ENCODE assay signal across 8 cellular contexts in the genomic region with DNA sequence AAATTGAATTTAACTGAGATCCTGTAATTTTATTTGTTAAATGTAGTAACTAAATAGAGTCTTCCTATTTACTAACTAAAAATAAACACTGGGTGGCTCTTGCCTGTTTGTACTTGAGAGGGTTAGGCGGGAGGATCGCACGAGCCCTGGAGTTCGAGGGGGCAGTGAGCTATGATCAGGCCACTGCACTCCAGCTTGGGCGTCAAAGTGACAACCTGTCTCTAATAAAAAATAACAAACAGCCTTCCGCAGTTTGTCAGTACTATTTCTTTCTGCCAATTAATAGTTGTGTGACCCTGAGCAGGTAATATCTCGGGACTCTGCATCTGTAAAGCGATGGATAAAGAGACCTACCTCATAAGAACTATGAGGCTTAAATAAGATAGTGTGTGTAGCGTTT. TPM values are rescaled to one million over a fixed set of nuclear protein-coding genes. Genes with fewer than 3 reads are reported as not detected.
DNase-seq lines count a peak whose midpoint lies in the region; ATAC-seq and TF ChIP-seq lines count a peak whose summit lies in the region.

No MANE protein-coding gene starts in this region.

- H3K4me1 ChIP-seq in ES-I3 (ENCODE audit: insufficient read depth, low read length) (peaks cover 5% of the 10 kb centered on the region; the same call in 1 of the 2 replicates), NT2/D1 (ENCODE audit: insufficient read depth, insufficient read length) (no peaks in the 10 kb centered on the region), endodermal cell (ENCODE audit: control insufficient read depth, insufficient read depth, low read length) (no peaks in the 10 kb centered on the region)

- H3K27me3 ChIP-seq in NT2/D1 (ENCODE audit: insufficient read depth, insufficient read length) (peaks cover 3% of the 10 kb centered on the region), endodermal cell (ENCODE audit: control insufficient read depth, insufficient read depth, low read length, poor library complexity, severe bottlenecking) (peaks cover 10% of the 10 kb centered on the region)

- H3K4me3 ChIP-seq in NT2/D1 (ENCODE audit: insufficient read length, low read depth) (peak overlapping the region; percentile 98), endodermal cell (ENCODE audit: low read length) (peak overlapping the region; percentile 85)

- no peak for DNase-seq in NT2/D1 (ENCODE audit: low read depth, low spot score)
- no peak for DNase-seq in endodermal cell
- DNase-seq in neural crest cell (ENCODE audit: low read depth, low spot score): no peak
- no peak for DNase-seq in iPS-NIHi11 (ENCODE audit: low spot score)
- DNase-seq in NCI-H524 treated with DMSO at 0.1 percent for 48 hours (lab: John Stamatoyannopoulos, UW): no peak

- ATAC-seq in HG02678 (IDR thresholded peaks at IDR 0.05; ENCODE audit: unreplicated experiment) (no peak), HG02840 (IDR thresholded peaks at IDR 0.05; ENCODE audit: low FRiP score, unreplicated experiment) (no peak)

- no peaks in the 10 kb centered on the region for H3K9me3 ChIP-seq in ES-I3 (ENCODE audit: control insufficient read depth, insufficient read depth, low read length)
- H3K9me3 ChIP-seq in NT2/D1 (ENCODE audit: insufficient read depth, low read length): no peaks in the 10 kb centered on the region
- H3K9me3 ChIP-seq in endodermal cell (ENCODE audit: control insufficient read depth, low read length): peaks cover 5% of the 10 kb centered on the region

- H3K9me3 Mint-ChIP-seq in endodermal cell (peaks cover 1% of the 10 kb centered on the region), neural crest cell (no peaks in the 10 kb centered on the region)

- no peaks in the 10 kb centered on the region for H3K27me3 Mint-ChIP-seq in endodermal cell (ENCODE audit: insufficient read depth)
- H3K27me3 Mint-ChIP-seq in neural crest cell (ENCODE audit: low read depth): no peaks in the 10 kb centered on the region

- 87 to 95% methylated on average over 6 to 9 of the region's 9 CpGs for WGBS in endodermal cell (ENCODE audit: insufficient coverage in 1 of 2, insufficient read length in 1 of 2), 2 experiments

- H3K4me3 Mint-ChIP-seq in endodermal cell (peak overlapping the region; percentile 75), neural crest cell (peak overlapping the region; percentile 85)

- no peak for TF ChIP-seq CTCF in endodermal cell (conservative IDR thresholded peaks at IDR 0.05)
- TF ChIP-seq CTCF in neural crest cell (conservative IDR thresholded peaks at IDR 0.05): no peak

- H3K9ac ChIP-seq in ES-I3 (ENCODE audit: low read depth, low read length): peak overlapping the region; percentile 91
- peak overlapping the region; percentile 98 for H3K9ac ChIP-seq in NT2/D1 (ENCODE audit: insufficient read length, low read depth)
- H3K9ac ChIP-seq in endodermal cell (ENCODE audit: extremely low read depth, low read length, poor library complexity, severe bottlenecking): no peak overlapping the region

- H3K27ac Mint-ChIP-seq in endodermal cell: peak overlapping the region; percentile 98
- H3K27ac Mint-ChIP-seq in neural crest cell (ENCODE audit: unreplicated experiment): peak overlapping the region; percentile 100

- peaks cover 7% of the 10 kb centered on the region for H3K36me3 Mint-ChIP-seq in endodermal cell (ENCODE audit: low read depth)
- H3K36me3 Mint-ChIP-seq in neural crest cell (ENCODE audit: low read depth): peaks cover 4% of the 10 kb centered on the region

- H3K4me1 Mint-ChIP-seq in endodermal cell: peaks cover 13% of the 10 kb centered on the region
- peaks cover 34% of the 10 kb centered on the region for H3K4me1 Mint-ChIP-seq in neural crest cell

- no peak overlapping the region for H3K27ac ChIP-seq in endodermal cell (ENCODE audit: low read depth, low read length)

- H3K36me3 ChIP-seq in ES-I3 (ENCODE audit: insufficient read depth, low read length) (peaks cover 5% of the 10 kb centered on the region; the same call in 1 of the 2 replicates), NT2/D1 (ENCODE audit: insufficient read depth, insufficient read length, low read length) (peaks cover 32% of the 10 kb centered on the region), endodermal cell (ENCODE audit: control insufficient read depth, insufficient read depth, low read length) (peaks cover 12% of the 10 kb centered on the region)

RNA-seq across cellular contexts. Expression of a gene that starts 0.8 kb away (rescaled TPM):
- total RNA-seq in endodermal cell: 10 to 100 TPM; 10.5 to 12.5 TPM
- polyA plus RNA-seq in endodermal cell (2013, experiment 1 of 2): 11.1 TPM
- polyA plus RNA-seq in endodermal cell (2013, experiment 2 of 2): 11.3 TPM
- total RNA-seq in neural crest cell: 19.5 and 20.0 TPM in 2 replicates

RNA-seq across cellular contexts. Expression of a gene that starts 11.2 kb away (rescaled TPM):
- 1 to 10 TPM in 1 of 2 donors, under 1 TPM in 1; 0.77 to 2.2 TPM for total RNA-seq in endodermal cell
- not detected for polyA plus RNA-seq in endodermal cell (2013, experiment 1 of 2)
- 0.12 TPM for polyA plus RNA-seq in endodermal cell (2013, experiment 2 of 2)
- 0.09 and 0.34 TPM in 2 replicates for total RNA-seq in neural crest cell

RNA-seq across cellular contexts. Expression of a gene that starts 41.8 kb away (rescaled TPM):
- total RNA-seq in endodermal cell (100 to 1,000 TPM; 176 to 188 TPM), neural crest cell (113 and 123 TPM in 2 replicates)
- 184 TPM for polyA plus RNA-seq in endodermal cell (2013, experiment 1 of 2)
- 182 TPM for polyA plus RNA-seq in endodermal cell (2013, experiment 2 of 2)
